In the genomic region with DNA sequence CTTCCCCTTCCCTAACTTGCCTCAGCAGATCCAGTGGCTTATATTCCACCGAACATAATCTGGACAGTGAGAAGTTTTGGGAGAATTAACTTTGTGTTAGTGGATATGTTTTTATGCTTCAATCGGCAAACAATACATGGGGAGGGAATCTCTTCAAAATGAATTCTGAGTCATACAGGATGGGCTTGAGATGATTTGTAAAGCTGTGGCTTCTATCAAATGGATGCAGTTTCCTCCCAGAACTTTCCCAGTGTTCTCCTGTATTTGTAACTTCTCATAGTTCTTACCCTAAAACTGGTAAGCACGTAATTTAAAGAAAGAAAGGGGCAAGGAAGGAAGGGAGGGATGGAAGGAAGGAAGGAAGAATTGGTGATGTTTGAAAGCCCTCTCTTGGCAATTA, we compare ENCODE assay signal across 25 cellular contexts.
"Had no signal": no experiment of that assay in that cellular context is flagged by ENCODE, and none has a peak within 500 bp of the region (broad histone marks: within the 10 kb centered on the region; RNA-seq: fewer than 3 reads in every experiment).

No MANE protein-coding gene starts in this region.

- H3K9me3 ChIP-seq: ovary, psoas muscle, right lobe of liver, sigmoid colon, stomach, thoracic aorta, thyroid gland, tibial nerve, upper lobe of left lung, vagina had no signal

- H2AFZ ChIP-seq: parathyroid adenoma had no signal

- H3K9ac ChIP-seq: parathyroid adenoma had no signal

- H3K27ac ChIP-seq: ovary, parathyroid adenoma, psoas muscle, right lobe of liver, sigmoid colon, stomach, thoracic aorta, thyroid gland, tibial nerve, upper lobe of left lung, vagina had no signal

- H3K79me2 ChIP-seq: parathyroid adenoma had no signal

- H3K36me3 ChIP-seq: ovary, right lobe of liver, sigmoid colon, stomach, thoracic aorta, thyroid gland, tibial nerve, upper lobe of left lung, vagina had no signal

- H3K4me3 ChIP-seq: ovary, psoas muscle, right lobe of liver, sigmoid colon, stomach, thoracic aorta, thyroid gland, tibial nerve, upper lobe of left lung, vagina had no signal

- H3K27me3 ChIP-seq: ovary, right lobe of liver, sigmoid colon, stomach, thyroid gland, tibial nerve, upper lobe of left lung, vagina had no signal

- H3K4me1 ChIP-seq: parathyroid adenoma, right lobe of liver, thyroid gland, vagina had no signal

- DNase-seq: nephron progenitor cell; occipital lobe; ovary; posterior cingulate gyrus; psoas muscle; right cardiac atrium; right lobe of liver; sigmoid colon; small intestine; stimulated activated CD4-positive, alpha-beta T cell treated with anti-CD3 and anti-CD28 coated beads, Interleukin-15, amount 100 ng/mL, for 24 hours; stimulated activated CD4-positive, alpha-beta T cell treated with anti-CD3 and anti-CD28 coated beads, Interleukin-2, amount 100 ng/mL, for 24 hours; stimulated activated CD4-positive, alpha-beta T cell treated with anti-CD3 and anti-CD28 coated beads, Interleukin-2, amount 100 ng/mL, for 48 hours; stimulated activated CD4-positive, alpha-beta T cell treated with anti-CD3 and anti-CD28 coated beads, Interleukin-4, amount 100 ng/mL, for 24 hours; stimulated activated naive B cell treated with anti-CD40 and anti-IgM and Interleukin-4, amounts not matched to agents 10 μg/mL and 1 μg/mL and 100 μg/mL, for 72 hours; stimulated activated naive CD4-positive, alpha-beta T cell treated with Interleukin-2 at 50 U/mL for 16 hours; stomach; thyroid gland; trophoblast cell; upper lobe of left lung had no signal

- ATAC-seq: natural killer cell treated with Interleukin-12 subunit alpha and Interleukin-12 subunit beta and Interleukin-15 and Interleukin-18, amount 100 ng/mL, for 72 hours; psoas muscle; right cardiac atrium; right lobe of liver; stimulated activated effector memory CD8-positive, alpha-beta T cell treated with anti-CD3 and anti-CD28 coated beads, Interleukin-12 subunit alpha, Interleukin-12 subunit beta, amount 100 ng/mL, for 72 hours; stimulated activated naive B cell treated with anti-CD40 and anti-IgM and Interleukin-4, amounts not matched to agents 10 μg/mL and 1 μg/mL and 100 μg/mL, for 72 hours had no signal
